In the genomic region with DNA sequence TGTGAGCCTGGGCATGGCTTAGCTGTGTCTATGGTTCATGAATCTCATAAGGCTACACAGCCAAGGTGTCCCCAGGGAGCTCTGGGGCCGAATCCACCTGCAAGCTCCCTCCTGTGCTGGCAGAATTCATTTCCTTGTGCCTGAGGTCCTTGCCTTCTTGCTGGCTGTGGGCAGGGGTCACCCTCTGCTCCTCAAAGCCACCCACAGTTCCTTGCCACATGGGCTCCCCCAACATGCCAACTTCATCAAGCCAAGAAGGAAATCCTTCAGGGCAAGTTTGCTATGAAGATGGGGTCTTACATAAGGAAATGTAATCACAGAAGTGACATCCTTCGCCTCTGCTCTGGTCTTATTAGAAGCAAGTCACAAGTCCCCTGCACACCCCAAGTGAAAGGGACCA, we compare ENCODE assay signal across 1 cellular context.
TF ChIP-seq lines count a peak whose summit lies in the region.

No MANE protein-coding gene starts in this region.

TF ChIP-seq in GM12878, 131 proteins besides CTCF, POLR2A, EP300 and RAD21:
- TF ChIP-seq SMARCA5 (IDR thresholded peaks at IDR 0.05) = no peak
- TF ChIP-seq CREM (IDR thresholded peaks at IDR 0.05; ENCODE audit: low read depth) = no peak
- TF ChIP-seq ZNF622 (IDR thresholded peaks at IDR 0.05) = no peak
- TF ChIP-seq, protein P1, sequence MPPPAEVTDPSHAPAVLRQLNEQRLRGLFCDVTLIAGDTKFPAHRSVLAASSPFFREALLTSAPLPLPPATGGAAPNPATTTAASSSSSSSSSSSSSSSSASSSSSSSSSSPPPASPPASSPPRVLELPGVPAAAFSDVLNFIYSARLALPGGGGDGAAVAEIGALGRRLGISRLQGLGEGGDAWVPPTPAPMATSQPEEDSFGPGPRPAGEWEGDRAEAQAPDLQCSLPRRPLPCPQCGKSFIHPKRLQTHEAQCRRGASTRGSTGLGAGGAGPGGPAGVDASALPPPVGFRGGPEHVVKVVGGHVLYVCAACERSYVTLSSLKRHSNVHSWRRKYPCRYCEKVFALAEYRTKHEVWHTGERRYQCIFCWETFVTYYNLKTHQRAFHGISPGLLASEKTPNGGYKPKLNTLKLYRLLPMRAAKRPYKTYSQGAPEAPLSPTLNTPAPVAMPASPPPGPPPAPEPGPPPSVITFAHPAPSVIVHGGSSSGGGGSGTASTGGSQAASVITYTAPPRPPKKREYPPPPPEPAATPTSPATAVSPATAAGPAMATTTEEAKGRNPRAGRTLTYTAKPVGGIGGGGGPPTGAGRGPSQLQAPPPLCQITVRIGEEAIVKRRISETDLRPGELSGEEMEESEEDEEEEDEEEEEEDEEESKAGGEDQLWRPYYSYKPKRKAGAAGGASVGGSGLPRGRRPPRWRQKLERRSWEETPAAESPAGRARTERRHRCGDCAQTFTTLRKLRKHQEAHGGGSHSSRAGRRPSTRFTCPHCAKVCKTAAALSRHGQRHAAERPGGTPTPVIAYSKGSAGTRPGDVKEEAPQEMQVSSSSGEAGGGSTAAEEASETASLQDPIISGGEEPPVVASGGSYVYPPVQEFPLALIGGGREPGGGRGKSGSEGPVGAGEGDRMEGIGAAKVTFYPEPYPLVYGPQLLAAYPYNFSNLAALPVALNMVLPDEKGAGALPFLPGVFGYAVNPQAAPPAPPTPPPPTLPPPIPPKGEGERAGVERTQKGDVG (CRISPR knock-in tag; IDR thresholded peaks at IDR 0.05) = no peak
- TF ChIP-seq GATAD2B (conservative IDR thresholded peaks at IDR 0.05; ENCODE audit: low read depth) = no peak
